Comparison of ENCODE assay signal across 9 cellular contexts in genomic region chr11:70400643-70401042, GRCh38. TPM values are rescaled to one million over a fixed set of nuclear protein-coding genes. Genes with fewer than 3 reads are reported as not detected.
DNase-seq lines count a peak whose midpoint lies in the region; ATAC-seq and TF ChIP-seq lines count a peak whose summit lies in the region.
"Had no signal": no experiment of that assay in that cellular context is flagged by ENCODE, and none has a peak within 500 bp of the region (broad histone marks: within the 10 kb centered on the region; RNA-seq: fewer than 3 reads in every experiment).

No MANE protein-coding gene starts in this region.

- H3K9me3 ChIP-seq in H9 (ENCODE audit: control insufficient read depth, low read depth, low read length) (no peaks in the 10 kb centered on the region), neural cell (ENCODE audit: low read length) (no peaks in the 10 kb centered on the region)
- no peaks in the 10 kb centered on the region for H3K9me3 ChIP-seq in CD4-positive, alpha-beta memory T cell (ENCODE audit: control insufficient read depth in 1 of 2, low read length in 2 of 2)

- no peak overlapping the region for H2BK20ac ChIP-seq in H9 (ENCODE audit: low read depth, low read length, poor library complexity, severe bottlenecking)

- H2AK5ac ChIP-seq in H9 (ENCODE audit: insufficient read length, low read length), result no peak overlapping the region

- H3K27ac Mint-ChIP-seq in H9, result no peak overlapping the region; a peak in 1 of 7 replicates
- no peak overlapping the region for H3K27ac Mint-ChIP-seq in CD4-positive, alpha-beta memory T cell

- no peak overlapping the region for H3K4ac ChIP-seq in H9 (ENCODE audit: low read depth, low read length)

- H4K91ac ChIP-seq in H9 (ENCODE audit: insufficient read length, low read depth, low read length), result no peak overlapping the region

- peaks cover 2% of the 10 kb centered on the region for H3K79me1 ChIP-seq in H9 (ENCODE audit: insufficient read depth, low read depth, low read length, poor library complexity, severe bottlenecking)

- no peak overlapping the region for H3K56ac ChIP-seq in H9 (ENCODE audit: insufficient read length, low read depth, low read length)

- H3K4me1 ChIP-seq in ACC112 (ENCODE audit: control insufficient read depth, insufficient read depth, low read length, unreplicated experiment) (peaks cover 24% of the 10 kb centered on the region), H9 (ENCODE audit: insufficient read depth, low read length) (no peaks in the 10 kb centered on the region)
- peaks cover 12% of the 10 kb centered on the region for H3K4me1 ChIP-seq in CD4-positive, alpha-beta memory T cell (ENCODE audit: insufficient read depth, low read length)

- CTCF ChIA-PET in CD4-positive, alpha-beta memory T cell (lab: Charles Lee; ENCODE audit: partially characterized antibody), result no interaction called here

- H2AFZ ChIP-seq in ACC112 (ENCODE audit: low read length, unreplicated experiment) (no peak overlapping the region), H9 (ENCODE audit: low read length) (no peak overlapping the region), neural cell (ENCODE audit: low read depth, low read length) (no peak overlapping the region)

- peak overlapping the region; percentile 25 to 29; a peak in 2 of 5 replicates for H3K4me3 Mint-ChIP-seq in H9
- H3K4me3 Mint-ChIP-seq in CD4-positive, alpha-beta memory T cell, result peak overlapping the region in 1 of 8 donors; percentile 30

- H3K14ac ChIP-seq in H9 (ENCODE audit: insufficient read depth, low read length), result no peak overlapping the region

- TF ChIP-seq EP300 in neural cell (conservative IDR thresholded peaks at IDR 0.05; ENCODE audit: poor library complexity, severe bottlenecking), result no peak

- no peak overlapping the region for H3K23ac ChIP-seq in H9 (ENCODE audit: insufficient read length, low read depth, low read length)

- no peak overlapping the region for H2BK120ac ChIP-seq in H9 (ENCODE audit: low read depth, low read length, poor library complexity, severe bottlenecking)

- H3K18ac ChIP-seq in H9 (ENCODE audit: insufficient read length, low read depth, low read length), result no peak overlapping the region

- DNase-seq in H9 (no peak), coronary artery (ENCODE audit: low spot score) (no peak), NCI-H1105 (lab: John Stamatoyannopoulos, UW) (no peak)
- DNase-seq in CD4-positive, alpha-beta memory T cell, result no peak
- DNase-seq: NCI-H2171 treated with DMSO at 0.1 percent for 48 hours had no signal

- no peak overlapping the region for H4K8ac ChIP-seq in H9 (replicated peaks; ENCODE audit: insufficient read length, low read depth, low read length)

- no peaks in the 10 kb centered on the region for H3F3A ChIP-seq in neural cell (ENCODE audit: insufficient read depth, low read length, poor library complexity, severe bottlenecking)

- peak overlapping the region; percentile 85; the same call in 1 of the 2 replicates for H3K27ac ChIP-seq in ACC112 (ENCODE audit: low read depth, low read length)
- no peak overlapping the region for H3K27ac ChIP-seq in H9 (ENCODE audit: insufficient read length, low read depth, low read length)
- peak overlapping the region; percentile 91 to 93 for H3K27ac ChIP-seq in coronary artery
- H3K27ac ChIP-seq in neural cell (ENCODE audit: low read length), result no peak overlapping the region
- H3K27ac ChIP-seq in CD4-positive, alpha-beta memory T cell (ENCODE audit: low read depth, low read length), result no peak overlapping the region

- no peaks in the 10 kb centered on the region for H3K9me2 ChIP-seq in neural cell (ENCODE audit: insufficient read depth, low read length)

- H3K9ac ChIP-seq in H9 (ENCODE audit: extremely low read depth, insufficient read length, low read length) (no peak overlapping the region), neural cell (ENCODE audit: low read length) (no peak overlapping the region)

- TF ChIP-seq CTCF in H9 (conservative IDR thresholded peaks at IDR 0.05) (no peak), coronary artery (IDR thresholded peaks at IDR 0.05) (no peak), neural cell (IDR thresholded peaks at IDR 0.05; ENCODE audit: poor library complexity, severe bottlenecking) (no peak)

- H3K36me3 ChIP-seq in ACC112 (ENCODE audit: insufficient read depth, low read length) (peaks cover 8% of the 10 kb centered on the region; the same call in 1 of the 2 replicates), neural cell (ENCODE audit: insufficient read depth, low read length) (no peaks in the 10 kb centered on the region)
- no peaks in the 10 kb centered on the region for H3K36me3 ChIP-seq in CD4-positive, alpha-beta memory T cell (ENCODE audit: insufficient read depth, low read length)

- H2BK5ac ChIP-seq in H9 (ENCODE audit: insufficient read length, low read length), result no peak overlapping the region

- H3K79me2 ChIP-seq in ACC112 (ENCODE audit: control insufficient read depth, insufficient read depth, low read length, unreplicated experiment), result peaks cover 89% of the 10 kb centered on the region
- peaks cover 29% of the 10 kb centered on the region; the same call in 1 of the 2 replicates for H3K79me2 ChIP-seq in H9 (ENCODE audit: insufficient read depth, low read length)
- peaks cover 53% of the 10 kb centered on the region for H3K79me2 ChIP-seq in neural cell (replicated peaks; ENCODE audit: insufficient read depth, low read length)

- no peaks in the 10 kb centered on the region for H3K27me3 ChIP-seq in ACC112 (ENCODE audit: insufficient read depth, low read length)
- no peaks in the 10 kb centered on the region for H3K27me3 ChIP-seq in H9 (ENCODE audit: insufficient read depth, low read length)
- no peaks in the 10 kb centered on the region for H3K27me3 ChIP-seq in neural cell (ENCODE audit: insufficient read depth, low read depth, low read length)
- H3K27me3 ChIP-seq in CD4-positive, alpha-beta memory T cell (ENCODE audit: insufficient read depth, low read length), result no peaks in the 10 kb centered on the region

- no peaks in the 10 kb centered on the region for H3K27me3 Mint-ChIP-seq in H9 (ENCODE audit: low read depth)
- H3K27me3 Mint-ChIP-seq in CD4-positive, alpha-beta memory T cell, result peaks cover 11 to 14% of the 10 kb centered on the region in 2 donors

- H2BK15ac ChIP-seq in H9 (ENCODE audit: low read depth, low read length), result no peak overlapping the region

- H4K20me1 ChIP-seq in H9 (ENCODE audit: control insufficient read depth, insufficient read depth, insufficient read length) (no peaks in the 10 kb centered on the region), neural cell (ENCODE audit: insufficient read depth) (no peaks in the 10 kb centered on the region)

- intact Hi-C loops in CD4-positive, alpha-beta memory T cell (cut with micrococcal nuclease), result no loop called here

- peaks cover 25 to 26% of the 10 kb centered on the region in 2 experiments for H3K4me1 Mint-ChIP-seq in H9
- peaks cover 10 to 13% (median 11%) of the 10 kb centered on the region in 4 donors for H3K4me1 Mint-ChIP-seq in CD4-positive, alpha-beta memory T cell

- no peak overlapping the region for H4K5ac ChIP-seq in H9 (ENCODE audit: insufficient read length, low read depth, low read length)

- no peak overlapping the region for H3T11ph ChIP-seq in H9 (ENCODE audit: low read length)

- no peak for ATAC-seq in GM19035 (IDR thresholded peaks at IDR 0.05; ENCODE audit: unreplicated experiment)
- no peak for ATAC-seq in GM19395 (IDR thresholded peaks at IDR 0.05; ENCODE audit: unreplicated experiment)

- no peak overlapping the region for H2BK12ac ChIP-seq in H9 (ENCODE audit: insufficient read length, low read depth, low read length)

- H3K23me2 ChIP-seq in H9 (ENCODE audit: insufficient read length, low read depth, low read length, poor library complexity, severe bottlenecking), result peaks cover 17% of the 10 kb centered on the region

- WGBS in H9 (ENCODE audit: extremely low coverage, insufficient read length, low lambda C conversion rate), result no CpG with 5 or more reads among the region's 8 CpGs

- H3K36me3 Mint-ChIP-seq in H9 (ENCODE audit: insufficient read depth in 1 of 3, low read depth in 3 of 3), result peaks cover 8 to 27% (median 18%) of the 10 kb centered on the region in 3 experiments; a peak in 6 of 7 replicates
- H3K36me3 Mint-ChIP-seq in CD4-positive, alpha-beta memory T cell, result no peaks in the 10 kb centered on the region

- no peaks in the 10 kb centered on the region for H3K9me3 Mint-ChIP-seq in H9
- H3K9me3 Mint-ChIP-seq in CD4-positive, alpha-beta memory T cell, result no peaks in the 10 kb centered on the region

- H3K4me2 ChIP-seq in H9 (ENCODE audit: insufficient read depth, insufficient read length, low read length) (no peak overlapping the region), neural cell (ENCODE audit: low read length) (no peak overlapping the region)

- H3K4me3 ChIP-seq in ACC112 (ENCODE audit: low read depth, low read length) (peak overlapping the region; percentile 99), coronary artery (peak overlapping the region; percentile 96), neural cell (ENCODE audit: low read length) (peak overlapping the region; percentile 93)
- H3K4me3 ChIP-seq in CD4-positive, alpha-beta memory T cell (ENCODE audit: low read length in 2 of 2), result no peak overlapping the region

- no peak for TF ChIP-seq RAD21 in neural cell (conservative IDR thresholded peaks at IDR 0.05)

- POLR2A ChIA-PET in CD4-positive, alpha-beta memory T cell (lab: Charles Lee; ENCODE audit: partially characterized antibody), result no interaction called here

TF ChIP-seq in neural cell, 6 proteins besides CTCF, POLR2A, EP300 and RAD21 (continues in another document):
- TF ChIP-seq MXI1 (conservative IDR thresholded peaks at IDR 0.05; ENCODE audit: poor library complexity, severe bottlenecking), result no peak

RNA-seq across cellular contexts. Expression of gene CTTN, which starts 2.3 kb away (rescaled TPM):
- total RNA-seq in H9 (2021), result 224 and 226 TPM in 2 replicates
- polyA plus RNA-seq in neural cell, result 220 and 243 TPM in 2 replicates
- 160 and 190 TPM in 2 replicates for polyA minus RNA-seq in neural cell
- 1 to 10 TPM in 1 of 2 experiments, under 1 TPM in 1; 0.58 to 1.5 TPM for total RNA-seq in CD4-positive, alpha-beta memory T cell
- under 1 TPM in 1 of 2 donors, not detected in 1; 0.41 TPM for polyA plus RNA-seq in CD4-positive, alpha-beta memory T cell

Comparison
In these comparisons a context has a peak if more than half of its experiments do, and no peak if none do; other contexts are left out.
1. H3K27ac ChIP-seq: peak in ACC112 (single experiment) and coronary artery (2 of 2); none in H9 (single experiment), neural cell (single experiment) and CD4-positive, alpha-beta memory T cell (single experiment).
2. H3K4me3 ChIP-seq: peak in ACC112 (single experiment), coronary artery (single experiment) and neural cell (single experiment); none in CD4-positive, alpha-beta memory T cell (0 of 2).
3. RNA of gene CTTN, which starts 2.3 kb away (total RNA-seq): 224 to 226 TPM in H9; 0.58 to 1.5 TPM in CD4-positive, alpha-beta memory T cell; every median in the first group is over 10 times any median in the second.